In genomic region chr1:208475951-208476824, GRCh38 we compare ENCODE assay signal across 8 cellular contexts.
A peak's percentile ranks its signal among the peaks of the same experiment; 100 is the strongest.
DNase-seq lines count a peak whose midpoint lies in the region; ATAC-seq lines count a peak whose summit lies in the region.

No MANE protein-coding gene starts in this region.

- POLR2A ChIA-PET in CD8-positive, alpha-beta memory T cell (lab: Charles Lee): no interaction called here

- WGBS in neuronal stem cell (ENCODE audit: extremely low coverage in 2 of 2, insufficient read length in 2 of 2, insufficient replicate concordance in 1 of 2), 2 donors: no CpG with 5 or more reads among the region's 5 CpGs

- no peak overlapping the region for H3K4ac ChIP-seq in neuronal stem cell (ENCODE audit: low read length)

- H2AK5ac ChIP-seq in neuronal stem cell (ENCODE audit: low read depth, low read length): no peak overlapping the region

- H2BK15ac ChIP-seq in neuronal stem cell (ENCODE audit: low read length): no peak overlapping the region

- H2BK120ac ChIP-seq in neuronal stem cell (ENCODE audit: low read depth, low read length): no peak overlapping the region

- H3K27me3 ChIP-seq in neuronal stem cell (ENCODE audit: control insufficient read depth in 3 of 3, insufficient read depth in 3 of 3, low read depth in 1 of 3, low read length in 3 of 3): no peaks in the 10 kb centered on the region
- no peaks in the 10 kb centered on the region for H3K27me3 ChIP-seq in CD8-positive, alpha-beta memory T cell (ENCODE audit: insufficient read depth, low read length, poor library complexity, severe bottlenecking)

- H3K27ac Mint-ChIP-seq in CD8-positive, alpha-beta memory T cell: no peak overlapping the region

- H3K4me1 Mint-ChIP-seq in CD8-positive, alpha-beta memory T cell: no peaks in the 10 kb centered on the region

- no peaks in the 10 kb centered on the region for H3K79me1 ChIP-seq in neuronal stem cell (ENCODE audit: low read depth, low read length)

- H2BK12ac ChIP-seq in neuronal stem cell (ENCODE audit: low read length): no peak overlapping the region

- H3K4me3 ChIP-seq in neuronal stem cell (ENCODE audit: low read length in 2 of 2): no peak overlapping the region
- no peak overlapping the region for H3K4me3 ChIP-seq in CD8-positive, alpha-beta memory T cell (ENCODE audit: low read length)

- H3K9ac ChIP-seq in neuronal stem cell (ENCODE audit: low read depth, low read length, poor library complexity): no peak overlapping the region

- H4K91ac ChIP-seq in neuronal stem cell (ENCODE audit: low read depth, low read length, poor library complexity): no peak overlapping the region

- DNase-seq in DMS79 (lab: John Stamatoyannopoulos, UW): peak; percentile 94
- DNase-seq in RPMI7951 (ENCODE audit: low read depth): peak; percentile 31
- DNase-seq in globus pallidus (ENCODE audit: low spot score): peak; percentile 2
- peak; percentile 73 for DNase-seq in neuronal stem cell (ENCODE audit: low spot score)
- no peak for DNase-seq in nucleus accumbens (lab: John Stamatoyannopoulos, UW)
- no peak for DNase-seq in CD8-positive, alpha-beta memory T cell
- no peak for DNase-seq in activated effector memory CD4-positive, alpha-beta T cell treated with Interleukin-2 at 50 U/mL for 16 hours

- no peaks in the 10 kb centered on the region for H3K36me3 Mint-ChIP-seq in CD8-positive, alpha-beta memory T cell

- H3K14ac ChIP-seq in neuronal stem cell (ENCODE audit: low read length): no peak overlapping the region

- no peak overlapping the region for H2AFZ ChIP-seq in neuronal stem cell (ENCODE audit: low read length)

- no peak overlapping the region for H3K27ac ChIP-seq in neuronal stem cell (replicated peaks; ENCODE audit: low read length)
- H3K27ac ChIP-seq in CD8-positive, alpha-beta memory T cell (ENCODE audit: low read depth, low read length): no peak overlapping the region

- no peak overlapping the region for H3K4me2 ChIP-seq in neuronal stem cell (ENCODE audit: insufficient read depth, low read length, poor library complexity, severe bottlenecking)

- H3K9me3 ChIP-seq in neuronal stem cell (replicated peaks in 1 of 2; ENCODE audit: control insufficient read depth in 2 of 2, insufficient read depth in 1 of 2, low read depth in 1 of 2, low read length in 2 of 2): no peaks in the 10 kb centered on the region
- H3K9me3 ChIP-seq in CD8-positive, alpha-beta memory T cell (ENCODE audit: low read length): no peaks in the 10 kb centered on the region

- CTCF ChIA-PET in CD8-positive, alpha-beta memory T cell (lab: Charles Lee): no interaction called here

- no peak overlapping the region for H3K4me3 Mint-ChIP-seq in CD8-positive, alpha-beta memory T cell

- no peak overlapping the region for H2BK5ac ChIP-seq in neuronal stem cell (ENCODE audit: low read length)

- H3K27me3 Mint-ChIP-seq in CD8-positive, alpha-beta memory T cell: peaks cover 3 to 10% of the 10 kb centered on the region in 2 donors

- peaks cover 2 to 10% of the 10 kb centered on the region in 2 donors for H3K4me1 ChIP-seq in neuronal stem cell (ENCODE audit: control insufficient read depth in 2 of 2, insufficient read depth in 1 of 2, low read depth in 1 of 2, low read length in 2 of 2)
- H3K4me1 ChIP-seq in CD8-positive, alpha-beta memory T cell (ENCODE audit: insufficient read depth, low read length): no peaks in the 10 kb centered on the region

- ATAC-seq in HG02678 (IDR thresholded peaks at IDR 0.05; ENCODE audit: unreplicated experiment): no peak

- no peak overlapping the region for H4K8ac ChIP-seq in neuronal stem cell (ENCODE audit: low read depth, low read length)

- peaks cover 0 to 2% (median 0%) of the 10 kb centered on the region in 5 donors for H3K9me3 Mint-ChIP-seq in CD8-positive, alpha-beta memory T cell

- no peaks in the 10 kb centered on the region for H3K36me3 ChIP-seq in neuronal stem cell (replicated peaks in 1 of 2; ENCODE audit: control insufficient read depth in 2 of 2, insufficient read depth in 2 of 2, low read length in 2 of 2)
- no peaks in the 10 kb centered on the region for H3K36me3 ChIP-seq in CD8-positive, alpha-beta memory T cell (ENCODE audit: insufficient read depth, low read length)

- H3K18ac ChIP-seq in neuronal stem cell (ENCODE audit: low read length): no peak overlapping the region

- H3K23ac ChIP-seq in neuronal stem cell (ENCODE audit: low read depth, low read length, poor library complexity): no peak overlapping the region

Comparison
In these comparisons a context has a peak if more than half of its experiments do, and no peak if none do; other contexts are left out.
1. DNase-seq: peak in DMS79 (single experiment), RPMI7951 (single experiment), globus pallidus (single experiment) and neuronal stem cell (single experiment); none in nucleus accumbens (0 of 56), CD8-positive, alpha-beta memory T cell (0 of 5) and activated effector memory CD4-positive, alpha-beta T cell treated with Interleukin-2 at 50 U/mL for 16 hours (single experiment).